Comparison of ENCODE assay signal across 18 cellular contexts in genomic region chr7:69776611-69777010, GRCh38.
DNase-seq lines count a peak whose midpoint lies in the region; ATAC-seq and TF ChIP-seq lines count a peak whose summit lies in the region.
"Had no signal": no experiment of that assay in that cellular context is flagged by ENCODE, and none has a peak within 500 bp of the region (broad histone marks: within the 10 kb centered on the region; RNA-seq: fewer than 3 reads in every experiment).

No MANE protein-coding gene starts in this region.

- peak; percentile 63 for DNase-seq in AG04449 (ENCODE audit: low read depth, low spot score)
- DNase-seq in GM23248 = peak; percentile 38
- peak; percentile 20 to 78 for DNase-seq in cardiac fibroblast (ENCODE audit: low read depth in 2 of 2)
- peak; percentile 55 for DNase-seq in fibroblast of the conjunctiva (ENCODE audit: low read depth)
- DNase-seq in SKM-1 treated with dmso at 0.1 percent for 144 hours (lab: John Stamatoyannopoulos, UW; ENCODE audit: unreplicated experiment) = no peak
- no peak for DNase-seq in cardiac septum (ENCODE audit: low spot score)
- DNase-seq in PC-3 = no peak
- no peak for DNase-seq in psoas muscle
- DNase-seq: AML-193, GDM1, MG63, NCI-H1105, NCI-H187, NCI-H510A treated with DMSO at 0.1 percent for 48 hours, SIG-M5 had no signal

- H4K20me1 ChIP-seq in GM23248 (ENCODE audit: insufficient read depth) = no peaks in the 10 kb centered on the region
- H4K20me1 ChIP-seq in PC-3 (ENCODE audit: low read length) = no peaks in the 10 kb centered on the region

- H2AFZ ChIP-seq in GM23248 (no peak overlapping the region), PC-3 (ENCODE audit: low read length) (no peak overlapping the region)

- CTCF ChIA-PET in AG04449 (lab: Yijun Ruan, JAX) = interaction anchor here (1.0 to 1.5 kb wide), 2 partner anchors 19 to 385 kb away, joined by 3 read pairs; no protein-coding TSS in a partner anchor
- CTCF ChIA-PET in PC-3 (lab: Charles Lee) = no interaction called here

- WGBS in GM23248 (ENCODE audit: low coverage in 1 of 2, low lambda C conversion rate in 2 of 2, missing lambda C conversion rate in 2 of 2), 2 experiments = 42 to 50% methylated on average over 1 of the region's 1 CpG
- WGBS in psoas muscle, 3 donors = 81 to 92% (median 86%) methylated on average over 1 of the region's 1 CpG

- H3K79me2 ChIP-seq in GM23248 (ENCODE audit: insufficient read depth) (no peaks in the 10 kb centered on the region), PC-3 (ENCODE audit: low read length) (no peaks in the 10 kb centered on the region)

- intact Hi-C loops in cardiac septum (cut with DNase I) (no loop called here), PC-3 (cut with micrococcal nuclease) (no loop called here), psoas muscle (cut with DNase I) (no loop called here)

- H3K27ac ChIP-seq in GM23248 (no peak overlapping the region), PC-3 (ENCODE audit: low read length) (no peak overlapping the region), psoas muscle (no peak overlapping the region)
- H3K27ac ChIP-seq: 22Rv1, KMS-11 had no signal

- no peak overlapping the region for H3K4me2 ChIP-seq in GM23248 (ENCODE audit: unreplicated experiment)
- H3K4me2 ChIP-seq in PC-3 (ENCODE audit: low read length) = no peak overlapping the region
- H3K4me2 ChIP-seq: KMS-11 had no signal

- no peaks in the 10 kb centered on the region for H3K27me3 ChIP-seq in GM23248 (replicated peaks; ENCODE audit: insufficient read depth)
- H3K27me3 ChIP-seq in PC-3 (ENCODE audit: low read length) = no peaks in the 10 kb centered on the region
- no peaks in the 10 kb centered on the region for H3K27me3 ChIP-seq in psoas muscle (ENCODE audit: insufficient read depth in 3 of 3, low read length in 2 of 3)
- H3K27me3 ChIP-seq: MG63 had no signal

- TF ChIP-seq CTCF in AG04449 (IDR thresholded peaks at IDR 0.05; ENCODE audit: insufficient read depth, low read length, missing control alignments) (no peak), cardiac fibroblast (IDR thresholded peaks at IDR 0.05; ENCODE audit: low read depth, low read length) (no peak), PC-3 (conservative IDR thresholded peaks at IDR 0.05; ENCODE audit: low read depth, low read length) (no peak), psoas muscle (IDR thresholded peaks at IDR 0.05) (no peak)

- H3K4me1 ChIP-seq in GM23248 (ENCODE audit: insufficient read depth) (0 out of 2 replicates have a peak, but pooled peaks cover 9% of the 10 kb centered on the region), PC-3 (ENCODE audit: insufficient read depth, low read length) (no peaks in the 10 kb centered on the region), psoas muscle (peaks cover 18% of the 10 kb centered on the region)

- H3K36me3 ChIP-seq in GM23248 (ENCODE audit: low read depth) (no peaks in the 10 kb centered on the region), PC-3 (ENCODE audit: low read depth, low read length) (no peaks in the 10 kb centered on the region), psoas muscle (ENCODE audit: insufficient read depth in 1 of 2, low read depth in 1 of 2) (no peaks in the 10 kb centered on the region)
- H3K36me3 ChIP-seq: MG63 had no signal

- no TSS peak for BruUV-seq in PC-3 (replicated peaks; lab: Mats Ljungman, UMichigan)

- no peak overlapping the region for H3K9ac ChIP-seq in GM23248
- H3K9ac ChIP-seq in PC-3 (ENCODE audit: low read length) = no peak overlapping the region
- H3K9ac ChIP-seq: KMS-11 had no signal

- H3K9me3 ChIP-seq in GM23248 (ENCODE audit: low read depth) (no peaks in the 10 kb centered on the region), PC-3 (ENCODE audit: low read length) (no peaks in the 10 kb centered on the region), psoas muscle (no peaks in the 10 kb centered on the region)
- H3K9me3 ChIP-seq: Caco-2, MG63 had no signal

- H3K9me2 ChIP-seq in GM23248 (ENCODE audit: insufficient read depth) (no peaks in the 10 kb centered on the region), PC-3 (replicated peaks; ENCODE audit: low read length) (no peaks in the 10 kb centered on the region)

- POLR2A ChIA-PET in AG04449 (lab: Yijun Ruan, JAX) = no interaction called here
- POLR2A ChIA-PET in PC-3 (lab: Charles Lee; ENCODE audit: unreplicated experiment) = no interaction called here

- in situ Hi-C loops in GM23248 (cut with MboI) = no loop called here

- H3F3A ChIP-seq in GM23248 (ENCODE audit: insufficient read depth) (no peaks in the 10 kb centered on the region), PC-3 (ENCODE audit: low read length, unreplicated experiment) (no peaks in the 10 kb centered on the region)

- H3K4me3 ChIP-seq in AG04449 (ENCODE audit: low read depth, low read length) = no peak overlapping the region
- H3K4me3 ChIP-seq in GM23248 = no peak overlapping the region
- H3K4me3 ChIP-seq in cardiac fibroblast (replicated peaks in 1 of 2; ENCODE audit: low read depth in 2 of 2, low read length in 2 of 2) = no peak overlapping the region
- H3K4me3 ChIP-seq in PC-3 (ENCODE audit: low read length) = no peak overlapping the region
- H3K4me3 ChIP-seq in psoas muscle = no peak overlapping the region
- H3K4me3 ChIP-seq: MG63 had no signal

- ATAC-seq in PC-3 = no peak
- no peak for ATAC-seq in psoas muscle

Comparison
In these comparisons a context has a peak if more than half of its experiments do, and no peak if none do; other contexts are left out.
1. DNase-seq: peak in AG04449 (single experiment), GM23248 (single experiment), cardiac fibroblast (2 of 2) and fibroblast of the conjunctiva (single experiment); none in SKM-1 treated with dmso at 0.1 percent for 144 hours (single experiment), cardiac septum (single experiment), PC-3 (single experiment) and psoas muscle (0 of 2).